ENCODE assay signal across 11 cellular contexts in genomic region chr1:9143250-9143649, GRCh38. TPM values are rescaled to one million over a fixed set of nuclear protein-coding genes. Genes with fewer than 3 reads are reported as not detected.
DNase-seq lines count a peak whose midpoint lies in the region; ATAC-seq and TF ChIP-seq lines count a peak whose summit lies in the region.
"Had no signal": no experiment of that assay in that cellular context is flagged by ENCODE, and none has a peak within 500 bp of the region (broad histone marks: within the 10 kb centered on the region; RNA-seq: fewer than 3 reads in every experiment).

No MANE protein-coding gene starts in this region.

- H3K4me1 Mint-ChIP-seq in type B pancreatic cell (ENCODE audit: unreplicated experiment): peaks cover 4% of the 10 kb centered on the region

- CTCF ChIA-PET in SK-N-SH (lab: Yijun Ruan, JAX): interaction anchor here (1.1 to 4.9 kb wide), 8 partner anchors 8 to 54 kb away, joined by 4 to 43 read pairs (median 12); no protein-coding TSS in a partner anchor

- no peak for TF ChIP-seq CTCF in SK-N-SH (IDR thresholded peaks at IDR 0.05)
- TF ChIP-seq CTCF in RWPE2 (IDR thresholded peaks at IDR 0.05; ENCODE audit: poor library complexity, severe bottlenecking): no peak
- no peak for TF ChIP-seq CTCF in fibroblast of pulmonary artery (IDR thresholded peaks at IDR 0.05; ENCODE audit: low read length, missing control alignments)
- TF ChIP-seq CTCF in suprapubic skin (IDR thresholded peaks at IDR 0.05): no peak
- TF ChIP-seq CTCF in type B pancreatic cell (conservative IDR thresholded peaks at IDR 0.05): no peak

- 100% methylated on average over 1 of the region's 7 CpGs for WGBS in SK-N-SH (ENCODE audit: low lambda C conversion rate)
- 54% methylated on average over 7 of the region's 7 CpGs for WGBS in suprapubic skin

- H3K4me3 ChIP-seq in SK-N-SH (ENCODE audit: low read depth in 2 of 2, low read length in 1 of 2) (no peak overlapping the region), RWPE2 (ENCODE audit: severe bottlenecking) (no peak overlapping the region), fibroblast of pulmonary artery (replicated peaks; ENCODE audit: low read depth, low read length) (no peak overlapping the region), suprapubic skin (no peak overlapping the region)
- H3K4me3 ChIP-seq: body of pancreas had no signal

- H3K27me3 ChIP-seq in SK-N-SH (ENCODE audit: insufficient read depth) (no peaks in the 10 kb centered on the region), RWPE2 (ENCODE audit: insufficient read depth, poor library complexity, severe bottlenecking) (no peaks in the 10 kb centered on the region), suprapubic skin (no peaks in the 10 kb centered on the region)
- H3K27me3 ChIP-seq: body of pancreas had no signal

- H3K4me1 ChIP-seq in SK-N-SH (ENCODE audit: control insufficient read depth in 1 of 2, insufficient read depth in 2 of 2, low read depth in 1 of 2, low read length in 1 of 2) (no peaks in the 10 kb centered on the region), RWPE2 (ENCODE audit: insufficient read depth, poor library complexity, severe bottlenecking) (peaks cover 2% of the 10 kb centered on the region), suprapubic skin (peaks cover 7% of the 10 kb centered on the region)
- H3K4me1 ChIP-seq: body of pancreas had no signal

- H3K4me3 Mint-ChIP-seq in type B pancreatic cell: no peak overlapping the region

- ATAC-seq in SK-N-SH treated with all-trans-retinoic acid at 6 μM for 48 hours (peak; percentile 18; the same call in 2 of the 3 replicates), RWPE2 (ENCODE audit: low read depth) (peak; percentile 43)
- ATAC-seq: body of pancreas had no signal

- no peaks in the 10 kb centered on the region for H3K9me2 ChIP-seq in SK-N-SH

- no peaks in the 10 kb centered on the region for H3F3A ChIP-seq in SK-N-SH (replicated peaks; ENCODE audit: insufficient read depth)

- H3K9ac ChIP-seq in SK-N-SH: no peak overlapping the region

- no peak for TF ChIP-seq EP300 in SK-N-SH (IDR thresholded peaks at IDR 0.05; ENCODE audit: borderline replicate concordance in 1 of 2, low read depth in 1 of 2, low read length in 1 of 2)
- TF ChIP-seq EP300 in suprapubic skin (IDR thresholded peaks at IDR 0.05): no peak

- H3K27me3 Mint-ChIP-seq in type B pancreatic cell: no peaks in the 10 kb centered on the region

- H3K4me2 ChIP-seq in SK-N-SH: no peak overlapping the region

- no peak overlapping the region for H3K27ac Mint-ChIP-seq in type B pancreatic cell

- H4K20me1 ChIP-seq in SK-N-SH (ENCODE audit: insufficient read depth): peaks cover 10% of the 10 kb centered on the region; the same call in 1 of the 2 replicates

- TF ChIP-seq RAD21 in SK-N-SH (IDR thresholded peaks at IDR 0.05; ENCODE audit: low read length): no peak

- H3K9me3 ChIP-seq in SK-N-SH (no peaks in the 10 kb centered on the region), RWPE2 (ENCODE audit: severe bottlenecking) (no peaks in the 10 kb centered on the region), suprapubic skin (no peaks in the 10 kb centered on the region)
- H3K9me3 ChIP-seq: body of pancreas had no signal

- H3K36me3 ChIP-seq in SK-N-SH (replicated peaks in 1 of 2; ENCODE audit: control insufficient read depth in 1 of 2, insufficient read depth in 2 of 2, low read length in 1 of 2) (no peaks in the 10 kb centered on the region), RWPE2 (ENCODE audit: low read depth) (no peaks in the 10 kb centered on the region), suprapubic skin (no peaks in the 10 kb centered on the region)

- no peaks in the 10 kb centered on the region for H3K79me2 ChIP-seq in SK-N-SH (ENCODE audit: insufficient read depth)

- H3K27ac ChIP-seq in SK-N-SH (ENCODE audit: low read depth in 2 of 2, low read length in 1 of 2) (no peak overlapping the region), RWPE2 (ENCODE audit: poor library complexity, severe bottlenecking) (no peak overlapping the region), suprapubic skin (peak overlapping the region; percentile 48)
- H3K27ac ChIP-seq: body of pancreas had no signal

- H3K36me3 Mint-ChIP-seq in type B pancreatic cell: peaks cover 3% of the 10 kb centered on the region

- TF ChIP-seq POLR2A in suprapubic skin (IDR thresholded peaks at IDR 0.05): no peak

- DNase-seq in SK-N-SH: no peak
- no peak for DNase-seq in RWPE2 (ENCODE audit: low spot score)
- peak; percentile 68 for DNase-seq in fibroblast of pulmonary artery (ENCODE audit: low read depth)
- no peak for DNase-seq in suprapubic skin (ENCODE audit: low spot score in 2 of 2)
- no peak for DNase-seq in KG1 (lab: John Stamatoyannopoulos, UW)
- DNase-seq in activated gamma-delta T cell treated with Interleukin-2 at 50 U/mL for 16 hours: no peak
- no peak for DNase-seq in type B pancreatic cell (ENCODE audit: extremely low spot score, unreplicated experiment)
- DNase-seq: activated CD8-positive, alpha-beta memory T cell treated with anti-CD3 and anti-CD28 coated beads, Interleukin-2, amount 50 U/mL, for 48 hours; NCI-H526 had no signal

- no peaks in the 10 kb centered on the region for H3K9me3 Mint-ChIP-seq in type B pancreatic cell

- no peak overlapping the region for H2AFZ ChIP-seq in SK-N-SH (ENCODE audit: low read depth)

- POLR2A ChIA-PET in SK-N-SH (lab: Yijun Ruan, JAX): no interaction called here

TF ChIP-seq in SK-N-SH treated with all-trans-retinoic acid at 6 μM for 48 hours, 23 proteins besides CTCF, POLR2A, EP300 and RAD21:
- TF ChIP-seq CREB5 (CRISPR knock-in tag; IDR thresholded peaks at IDR 0.05; ENCODE audit: low read depth): no peak
- TF ChIP-seq ESRRG (CRISPR knock-in tag; IDR thresholded peaks at IDR 0.05): no peak
TF ChIP-seq in SK-N-SH treated with all-trans-retinoic acid at 6 μM for 48 hours: peak in this region for 0.

TF ChIP-seq in SK-N-SH, 30 proteins besides CTCF, POLR2A, EP300 and RAD21 (continues in another document):
- TF ChIP-seq TEAD4 (IDR thresholded peaks at IDR 0.05; ENCODE audit: borderline replicate concordance, insufficient read depth) (no peak), ZBTB33 (IDR thresholded peaks at IDR 0.05; ENCODE audit: borderline replicate concordance, low read depth) (no peak), RCOR1 (IDR thresholded peaks at IDR 0.05; ENCODE audit: low read length) (no peak), PBX3 (IDR thresholded peaks at IDR 0.05) (no peak), JUND (IDR thresholded peaks at IDR 0.05) (no peak), FOSL2 (IDR thresholded peaks at IDR 0.05; ENCODE audit: borderline replicate concordance, low read depth) (no peak), REST (IDR thresholded peaks at IDR 0.05; ENCODE audit: low read depth, low read length) (no peak)

RNA-seq across cellular contexts. Expression of gene GPR157, which starts 14.3 kb away (rescaled TPM):
- 1.8 and 2.1 TPM in 2 replicates for polyA plus RNA-seq in SK-N-SH (2012; rRNA removed)
- polyA plus RNA-seq in SK-N-SH (2012; cell fraction: cytosol; rRNA removed): 1.1 and 1.4 TPM in 2 replicates
- polyA plus RNA-seq in SK-N-SH (2012; cell fraction: nucleus; rRNA removed): 4.3 and 5.7 TPM in 2 replicates
- total RNA-seq in suprapubic skin: 10 to 100 TPM; 38.9 to 62.8 (median 44.2) TPM
- total RNA-seq in type B pancreatic cell (ENCODE audit: low replicate concordance): 7.7 and 26.6 TPM in 2 replicates
